In the genomic region with DNA sequence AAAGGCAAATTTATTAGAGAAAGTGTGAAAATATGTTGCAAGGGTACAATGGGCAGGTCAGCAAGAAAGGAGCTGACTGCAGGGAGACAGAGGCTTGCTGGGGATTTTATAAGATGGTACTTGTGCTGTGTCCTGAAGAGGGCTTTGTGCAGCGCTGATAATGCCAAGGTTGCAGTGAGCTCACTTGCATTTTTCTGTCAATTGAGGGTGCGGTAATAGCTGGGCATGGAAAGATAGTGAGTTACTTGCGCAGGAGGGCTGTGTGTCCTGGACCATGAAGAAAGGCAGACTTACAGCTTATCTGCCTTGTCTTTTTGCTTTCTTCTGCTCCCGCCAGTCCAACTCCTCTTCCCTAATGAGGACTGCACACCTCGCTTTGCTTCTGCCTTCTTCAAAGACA, we compare ENCODE assay signal across 18 cellular contexts. TPM values are rescaled to one million over a fixed set of nuclear protein-coding genes. Genes with fewer than 3 reads are reported as not detected.
DNase-seq lines count a peak whose midpoint lies in the region; ATAC-seq and TF ChIP-seq lines count a peak whose summit lies in the region.
"Had no signal": no experiment of that assay in that cellular context is flagged by ENCODE, and none has a peak within 500 bp of the region (broad histone marks: within the 10 kb centered on the region; RNA-seq: fewer than 3 reads in every experiment).

No MANE protein-coding gene starts in this region.

- H3K4me1 Mint-ChIP-seq in activated CD8-positive, alpha-beta T cell treated with anti-CD3 and anti-CD28 coated beads for 36 hours (ENCODE audit: low read depth) = peaks cover 26% of the 10 kb centered on the region
- peaks cover 9% of the 10 kb centered on the region for H3K4me1 Mint-ChIP-seq in activated CD8-positive, alpha-beta T cell treated with anti-CD3 and anti-CD28 coated beads, Interleukin-2, amount 10 ng/mL, durations not matched to agents 7 days and 5 days (ENCODE audit: low read depth)
- peaks cover 11 to 18% (median 11%) of the 10 kb centered on the region in 3 donors for H3K4me1 Mint-ChIP-seq in IgD-negative memory B cell
- H3K4me1 Mint-ChIP-seq in central memory CD8-positive, alpha-beta T cell = peaks cover 31% of the 10 kb centered on the region
- peaks cover 30% of the 10 kb centered on the region for H3K4me1 Mint-ChIP-seq in stimulated activated memory B cell treated with anti-CD40 and anti-IgM and Interleukin-4, amounts not matched to agents 10 μg/mL and 1 μg/mL and 100 μg/mL, for 72 hours

- POLR2A ChIA-PET in activated CD8-positive, alpha-beta T cell treated with anti-CD3 and anti-CD28 coated beads for 36 hours (lab: Charles Lee) = interaction anchor here (0.8 kb wide), 1 partner anchor 72 kb away, joined by 3 read pairs; no protein-coding TSS in a partner anchor
- POLR2A ChIA-PET in activated CD8-positive, alpha-beta T cell treated with anti-CD3 and anti-CD28 coated beads, Interleukin-2, amount 10 ng/mL, durations not matched to agents 7 days and 5 days (lab: Charles Lee) = no interaction called here

- CTCF ChIA-PET in activated CD8-positive, alpha-beta T cell treated with anti-CD3 and anti-CD28 coated beads for 36 hours (lab: Charles Lee) = interaction anchor here (0.6 kb wide), 1 partner anchor 979 kb away, joined by 3 read pairs; no protein-coding TSS in a partner anchor
- CTCF ChIA-PET in activated CD8-positive, alpha-beta T cell treated with anti-CD3 and anti-CD28 coated beads, Interleukin-2, amount 10 ng/mL, durations not matched to agents 7 days and 5 days (lab: Charles Lee) = interaction anchor here (1.6 kb wide), 1 partner anchor 693 kb away, joined by 3 read pairs; no protein-coding TSS in a partner anchor

- H3K4me3 Mint-ChIP-seq in activated CD8-positive, alpha-beta T cell treated with anti-CD3 and anti-CD28 coated beads for 36 hours = no peak overlapping the region
- H3K4me3 Mint-ChIP-seq in activated CD8-positive, alpha-beta T cell treated with anti-CD3 and anti-CD28 coated beads, Interleukin-2, amount 10 ng/mL, durations not matched to agents 7 days and 5 days = no peak overlapping the region
- H3K4me3 Mint-ChIP-seq in IgD-negative memory B cell = no peak overlapping the region
- H3K4me3 Mint-ChIP-seq in central memory CD8-positive, alpha-beta T cell = no peak overlapping the region
- no peak overlapping the region for H3K4me3 Mint-ChIP-seq in stimulated activated memory B cell treated with anti-CD40 and anti-IgM and Interleukin-4, amounts not matched to agents 10 μg/mL and 1 μg/mL and 100 μg/mL, for 72 hours
- H3K4me3 Mint-ChIP-seq: B cell had no signal

- peaks cover 45% of the 10 kb centered on the region for H3K36me3 Mint-ChIP-seq in activated CD8-positive, alpha-beta T cell treated with anti-CD3 and anti-CD28 coated beads for 36 hours (ENCODE audit: low read depth)
- H3K36me3 Mint-ChIP-seq in activated CD8-positive, alpha-beta T cell treated with anti-CD3 and anti-CD28 coated beads, Interleukin-2, amount 10 ng/mL, durations not matched to agents 7 days and 5 days (ENCODE audit: low read depth) = peaks cover 58% of the 10 kb centered on the region
- peaks cover 5% of the 10 kb centered on the region for H3K36me3 Mint-ChIP-seq in IgD-negative memory B cell
- peaks cover 57% of the 10 kb centered on the region for H3K36me3 Mint-ChIP-seq in central memory CD8-positive, alpha-beta T cell (ENCODE audit: insufficient read depth)
- H3K36me3 Mint-ChIP-seq in stimulated activated memory B cell treated with anti-CD40 and anti-IgM and Interleukin-4, amounts not matched to agents 10 μg/mL and 1 μg/mL and 100 μg/mL, for 72 hours = peaks cover 67% of the 10 kb centered on the region

- H3K9me3 ChIP-seq in vagina = no peaks in the 10 kb centered on the region
- H3K9me3 ChIP-seq: Peyer's patch had no signal

- no peak overlapping the region for H3K27ac ChIP-seq in vagina
- H3K27ac ChIP-seq: Peyer's patch had no signal

- no peak for TF ChIP-seq POLR2A in vagina (IDR thresholded peaks at IDR 0.05)

- H3K4me3 ChIP-seq in vagina = no peak overlapping the region
- H3K4me3 ChIP-seq: Peyer's patch had no signal

- no peak for TF ChIP-seq CTCF in activated CD8-positive, alpha-beta T cell treated with anti-CD3 and anti-CD28 coated beads for 36 hours (IDR thresholded peaks at IDR 0.05)
- TF ChIP-seq CTCF in vagina (IDR thresholded peaks at IDR 0.05) = no peak

- ATAC-seq in activated CD8-positive, alpha-beta T cell treated with anti-CD3 and anti-CD28 coated beads for 36 hours = no peak
- no peak for ATAC-seq in activated CD8-positive, alpha-beta T cell treated with anti-CD3 and anti-CD28 coated beads, Interleukin-2, amount 10 ng/mL, durations not matched to agents 7 days and 5 days
- no peak for ATAC-seq in central memory CD8-positive, alpha-beta T cell (replicated peaks; ENCODE audit: extremely low read depth, poor library complexity, severe bottlenecking)
- ATAC-seq in stimulated activated memory B cell treated with anti-CD40 and anti-IgM and Interleukin-4, amounts not matched to agents 10 μg/mL and 1 μg/mL and 100 μg/mL, for 72 hours = no peak

- no peaks in the 10 kb centered on the region for H3K27me3 Mint-ChIP-seq in activated CD8-positive, alpha-beta T cell treated with anti-CD3 and anti-CD28 coated beads for 36 hours
- H3K27me3 Mint-ChIP-seq in activated CD8-positive, alpha-beta T cell treated with anti-CD3 and anti-CD28 coated beads, Interleukin-2, amount 10 ng/mL, durations not matched to agents 7 days and 5 days (ENCODE audit: low read depth) = no peaks in the 10 kb centered on the region
- H3K27me3 Mint-ChIP-seq in IgD-negative memory B cell = no peaks in the 10 kb centered on the region
- no peaks in the 10 kb centered on the region for H3K27me3 Mint-ChIP-seq in central memory CD8-positive, alpha-beta T cell
- no peaks in the 10 kb centered on the region for H3K27me3 Mint-ChIP-seq in stimulated activated memory B cell treated with anti-CD40 and anti-IgM and Interleukin-4, amounts not matched to agents 10 μg/mL and 1 μg/mL and 100 μg/mL, for 72 hours
- H3K27me3 Mint-ChIP-seq: B cell had no signal

- no peaks in the 10 kb centered on the region for H3K9me3 Mint-ChIP-seq in activated CD8-positive, alpha-beta T cell treated with anti-CD3 and anti-CD28 coated beads for 36 hours
- no peaks in the 10 kb centered on the region for H3K9me3 Mint-ChIP-seq in activated CD8-positive, alpha-beta T cell treated with anti-CD3 and anti-CD28 coated beads, Interleukin-2, amount 10 ng/mL, durations not matched to agents 7 days and 5 days (ENCODE audit: insufficient read depth)
- no peaks in the 10 kb centered on the region for H3K9me3 Mint-ChIP-seq in IgD-negative memory B cell
- H3K9me3 Mint-ChIP-seq in central memory CD8-positive, alpha-beta T cell = no peaks in the 10 kb centered on the region
- H3K9me3 Mint-ChIP-seq in stimulated activated memory B cell treated with anti-CD40 and anti-IgM and Interleukin-4, amounts not matched to agents 10 μg/mL and 1 μg/mL and 100 μg/mL, for 72 hours = no peaks in the 10 kb centered on the region

- no peak for DNase-seq in activated CD8-positive, alpha-beta T cell treated with anti-CD3 and anti-CD28 coated beads for 36 hours
- DNase-seq in activated CD8-positive, alpha-beta T cell treated with anti-CD3 and anti-CD28 coated beads, Interleukin-2, amount 10 ng/mL, durations not matched to agents 7 days and 5 days = no peak
- no peak for DNase-seq in central memory CD8-positive, alpha-beta T cell (ENCODE audit: low spot score in 2 of 2)
- DNase-seq in HCEC 1CT (no peak), vagina (ENCODE audit: extremely low spot score in 2 of 2) (no peak)
- DNase-seq: DMS153, GDM1, H7, NCI-H1092 treated with DMSO at 0.1 percent for 48 hours, NCI-H146, NCI-H2029 treated with DMSO at 0.1 percent for 48 hours, NCI-H2171, NCI-H446 treated with DMSO at 0.1 percent for 48 hours, NCI-H69, Peyer's patch had no signal

- peaks cover 0 to 31% of the 10 kb centered on the region in 2 donors for H3K36me3 ChIP-seq in vagina

- H3K27ac Mint-ChIP-seq in activated CD8-positive, alpha-beta T cell treated with anti-CD3 and anti-CD28 coated beads for 36 hours = peak overlapping the region; percentile 6
- H3K27ac Mint-ChIP-seq in activated CD8-positive, alpha-beta T cell treated with anti-CD3 and anti-CD28 coated beads, Interleukin-2, amount 10 ng/mL, durations not matched to agents 7 days and 5 days = no peak overlapping the region
- peak overlapping the region in 2 of 3 donors; percentile 37 to 47 for H3K27ac Mint-ChIP-seq in IgD-negative memory B cell
- peak overlapping the region; percentile 60 for H3K27ac Mint-ChIP-seq in central memory CD8-positive, alpha-beta T cell (ENCODE audit: low read depth)
- peak overlapping the region; percentile 28 for H3K27ac Mint-ChIP-seq in stimulated activated memory B cell treated with anti-CD40 and anti-IgM and Interleukin-4, amounts not matched to agents 10 μg/mL and 1 μg/mL and 100 μg/mL, for 72 hours
- H3K27ac Mint-ChIP-seq: B cell had no signal

- no peaks in the 10 kb centered on the region for H3K27me3 ChIP-seq in vagina
- H3K27me3 ChIP-seq: Peyer's patch had no signal

- intact Hi-C loops in activated CD8-positive, alpha-beta T cell treated with anti-CD3 and anti-CD28 coated beads for 36 hours (cut with micrococcal nuclease) = no loop called here
- intact Hi-C loops in vagina (cut with DNase I) = no loop called here

- peaks cover 3% of the 10 kb centered on the region for H3K4me1 ChIP-seq in vagina
- H3K4me1 ChIP-seq: Peyer's patch had no signal

RNA-seq across cellular contexts. Expression of gene CDC123, which starts 12.5 kb away (rescaled TPM):
- 100 to 1,000 TPM; 123 to 125 TPM for total RNA-seq in activated CD8-positive, alpha-beta T cell treated with anti-CD3 and anti-CD28 coated beads for 36 hours
- 100 to 1,000 TPM in 1 of 2 experiments, 10 to 100 TPM in 1; 99.0 to 102 TPM for total RNA-seq in activated CD8-positive, alpha-beta T cell treated with anti-CD3 and anti-CD28 coated beads, Interleukin-2, amount 10 ng/mL, durations not matched to agents 7 days and 5 days
- polyA plus RNA-seq in IgD-negative memory B cell = 104 TPM
- total RNA-seq in vagina = 30.4 TPM

RNA-seq across cellular contexts. Expression of gene NUDT5, which starts 12.8 kb away (rescaled TPM):
- 10 to 100 TPM; 95.9 to 98.6 TPM for total RNA-seq in activated CD8-positive, alpha-beta T cell treated with anti-CD3 and anti-CD28 coated beads for 36 hours
- total RNA-seq in activated CD8-positive, alpha-beta T cell treated with anti-CD3 and anti-CD28 coated beads, Interleukin-2, amount 10 ng/mL, durations not matched to agents 7 days and 5 days = 10 to 100 TPM; 94.8 to 97.8 TPM
- polyA plus RNA-seq in IgD-negative memory B cell = 48.6 TPM
- 30.7 TPM for total RNA-seq in vagina
